Comparison of ENCODE assay signal across 13 cellular contexts in genomic region chr12:3293446-3294161, GRCh38.
DNase-seq lines count a peak whose midpoint lies in the region; FAIRE-seq and TF ChIP-seq lines count a peak whose summit lies in the region.
"Had no signal": no experiment of that assay in that cellular context is flagged by ENCODE, and none has a peak within 500 bp of the region (broad histone marks: within the 10 kb centered on the region; RNA-seq: fewer than 3 reads in every experiment).

No MANE protein-coding gene starts in this region.

- no peaks in the 10 kb centered on the region for H3K4me1 ChIP-seq in cardiac muscle cell (ENCODE audit: low read depth)
- H3K4me1 ChIP-seq in Caco-2 = no peaks in the 10 kb centered on the region
- no peaks in the 10 kb centered on the region for H3K4me1 ChIP-seq in uterus
- H3K4me1 ChIP-seq: parathyroid adenoma had no signal

- BruUV-seq in Caco-2 (replicated peaks; lab: Mats Ljungman, UMichigan) = no TSS peak

- CTCF ChIA-PET in RWPE1 (lab: Yijun Ruan, JAX) = no interaction called here
- CTCF ChIA-PET in Caco-2 (lab: Charles Lee) = no interaction called here

- no peak overlapping the region for H3K4me3 Mint-ChIP-seq in Caco-2 (ENCODE audit: unreplicated experiment)
- H3K4me3 Mint-ChIP-seq: activated T-cell treated with anti-CD3 and anti-CD28 coated beads, Interleukin-2, amount 50 U/mL, for 72 hours had no signal

- H3K27me3 ChIP-seq in cardiac muscle cell (no peaks in the 10 kb centered on the region), Caco-2 (replicated peaks; ENCODE audit: control insufficient read depth, insufficient read depth, low read length) (peaks cover 2% of the 10 kb centered on the region; the same call in 1 of the 2 replicates), uterus (no peaks in the 10 kb centered on the region)
- H3K27me3 ChIP-seq: SJCRH30 had no signal

- intact Hi-C loops in cardiac septum (cut with DNase I) = no loop called here
- intact Hi-C loops in Caco-2 (cut with micrococcal nuclease; ENCODE audit: unreplicated experiment) = no loop called here
- intact Hi-C loops in uterus (cut with DNase I; ENCODE audit: low total_unique reads) = no loop called here

- no peak for TF ChIP-seq POLR2A in uterus (IDR thresholded peaks at IDR 0.05)

- no peaks in the 10 kb centered on the region for H3K9me3 Mint-ChIP-seq in Caco-2 (ENCODE audit: unreplicated experiment)
- H3K9me3 Mint-ChIP-seq: activated T-cell treated with anti-CD3 and anti-CD28 coated beads, Interleukin-2, amount 50 U/mL, for 72 hours had no signal

- TF ChIP-seq CTCF in cardiac muscle cell (IDR thresholded peaks at IDR 0.05; ENCODE audit: low read depth, low read length) (peak; percentile 12), RWPE1 (conservative IDR thresholded peaks at IDR 0.05; ENCODE audit: low read depth) (no peak), fibroblast of villous mesenchyme (IDR thresholded peaks at IDR 0.05; ENCODE audit: insufficient read depth, low read depth, low read length) (peak; percentile 26), Caco-2 (IDR thresholded peaks at IDR 0.05; ENCODE audit: insufficient read depth in 1 of 2, low read depth in 1 of 2, low read length in 1 of 2, severe bottlenecking in 1 of 2, unreplicated experiment in 1 of 2) (no peak), uterus (IDR thresholded peaks at IDR 0.05) (no peak)

- H3K9me3 ChIP-seq in cardiac muscle cell (ENCODE audit: low read depth) (no peaks in the 10 kb centered on the region), Caco-2 (no peaks in the 10 kb centered on the region), uterus (no peaks in the 10 kb centered on the region)
- H3K9me3 ChIP-seq: SJCRH30 had no signal

- H3K27ac Mint-ChIP-seq in Caco-2 (ENCODE audit: unreplicated experiment) = no peak overlapping the region
- H3K27ac Mint-ChIP-seq: activated T-cell treated with anti-CD3 and anti-CD28 coated beads, Interleukin-2, amount 50 U/mL, for 72 hours had no signal

- H3K36me3 Mint-ChIP-seq in Caco-2 (ENCODE audit: insufficient read depth, unreplicated experiment) = no peaks in the 10 kb centered on the region

- H3K4me1 Mint-ChIP-seq in Caco-2 (ENCODE audit: low read depth, unreplicated experiment) = no peaks in the 10 kb centered on the region

- no peaks in the 10 kb centered on the region for H3K36me3 ChIP-seq in cardiac muscle cell
- no peaks in the 10 kb centered on the region for H3K36me3 ChIP-seq in Caco-2 (ENCODE audit: control insufficient read depth, insufficient read depth, low read length)
- H3K36me3 ChIP-seq in uterus = no peaks in the 10 kb centered on the region

- FAIRE-seq in urothelium cell line (lab: Jason Lieb, UNC) = peak; percentile 20

- POLR2A ChIA-PET in RWPE1 (lab: Yijun Ruan, JAX; ENCODE audit: low non-redundant PET) = no interaction called here
- POLR2A ChIA-PET in Caco-2 (lab: Charles Lee) = no interaction called here

- H3K27me3 Mint-ChIP-seq in Caco-2 (ENCODE audit: insufficient read depth, unreplicated experiment) = peaks cover 12% of the 10 kb centered on the region

- no peak overlapping the region for H3K4me3 ChIP-seq in cardiac muscle cell
- H3K4me3 ChIP-seq in fibroblast of villous mesenchyme (ENCODE audit: low read depth, low read length) = no peak overlapping the region
- no peak overlapping the region for H3K4me3 ChIP-seq in Caco-2 (ENCODE audit: low read depth, low read length)
- no peak overlapping the region for H3K4me3 ChIP-seq in uterus
- H3K4me3 ChIP-seq: SJCRH30 had no signal

- no peak overlapping the region for H3K27ac ChIP-seq in cardiac muscle cell
- H3K27ac ChIP-seq in RWPE1 = no peak overlapping the region
- no peak overlapping the region for H3K27ac ChIP-seq in uterus
- H3K27ac ChIP-seq: parathyroid adenoma, SJCRH30 had no signal

- peak in 1 of 2 donors; percentile 63 for DNase-seq in cardiac muscle cell (ENCODE audit: low read depth in 1 of 2, low spot score in 1 of 2)
- DNase-seq in cardiac septum (ENCODE audit: low spot score) = no peak
- peak; percentile 49 for DNase-seq in RWPE1 (ENCODE audit: low spot score)
- peak; percentile 34 for DNase-seq in fibroblast of villous mesenchyme (ENCODE audit: low read depth)
- DNase-seq in urothelium cell line (ENCODE audit: low spot score) = peak; percentile 53
- DNase-seq in Caco-2 = no peak
- no peak for DNase-seq in effector CD8-positive, alpha-beta T cell (lab: John Stamatoyannopoulos, UW)
- no peak for DNase-seq in uterus
- DNase-seq: activated CD4-positive, alpha-beta T cell treated with anti-CD3 and anti-CD28 coated beads for 1 hour; activated T-cell treated with anti-CD3 and anti-CD28 coated beads, Interleukin-2, amount 50 U/mL, for 72 hours; midbrain; SJCRH30 had no signal

Comparison
In these comparisons a context has a peak if more than half of its experiments do, and no peak if none do; other contexts are left out.
1. DNase-seq: peak in RWPE1 (single experiment), fibroblast of villous mesenchyme (single experiment) and urothelium cell line (single experiment); none in cardiac septum (single experiment), Caco-2 (0 of 2), effector CD8-positive, alpha-beta T cell (single experiment) and uterus (0 of 2).
2. CTCF ChIP-seq: peak in cardiac muscle cell (single experiment) and fibroblast of villous mesenchyme (single experiment); none in RWPE1 (single experiment), Caco-2 (0 of 2) and uterus (0 of 4).